8 cellular contexts compared by ENCODE assay signal in the genomic region with DNA sequence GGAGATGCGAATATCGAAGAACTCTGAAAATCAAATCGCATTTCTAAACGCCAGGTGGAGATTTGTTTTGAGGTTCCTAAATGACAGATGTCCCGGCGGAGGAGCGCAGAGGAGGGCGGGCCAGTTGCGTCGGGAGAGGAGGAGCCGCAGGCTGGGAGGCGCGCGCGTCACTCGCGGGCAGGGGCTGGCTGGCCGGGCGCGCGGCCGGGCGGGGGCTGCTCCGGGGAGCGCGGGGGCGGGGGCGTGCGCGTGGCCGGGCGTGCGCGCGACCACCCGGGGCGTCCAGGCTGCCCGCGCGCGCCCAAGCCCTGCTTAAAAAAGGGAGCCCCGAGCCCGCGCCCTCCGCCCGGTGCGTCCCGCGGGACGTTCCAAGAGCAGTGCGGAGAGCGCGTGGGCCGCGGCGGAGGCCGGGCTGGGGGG. TPM values are rescaled to one million over a fixed set of nuclear protein-coding genes. Genes with fewer than 3 reads are reported as not detected.
DNase-seq lines count a peak whose midpoint lies in the region; ATAC-seq and TF ChIP-seq lines count a peak whose summit lies in the region.

No MANE protein-coding gene starts in this region.

- no peak overlapping the region for H2BK5ac ChIP-seq in neuronal stem cell (ENCODE audit: low read length)

- H3K4me3 ChIP-seq in GM23338 = peak overlapping the region; percentile 86
- H3K4me3 ChIP-seq in Loucy (ENCODE audit: low read length, poor library complexity, severe bottlenecking) = peak overlapping the region; percentile 77
- peak overlapping the region; percentile 83 for H3K4me3 ChIP-seq in SJCRH30
- H3K4me3 ChIP-seq in neuronal stem cell (ENCODE audit: low read length in 2 of 2) = peak overlapping the region; percentile 71 to 84

- no peaks in the 10 kb centered on the region for H3K79me1 ChIP-seq in neuronal stem cell (ENCODE audit: low read depth, low read length)

- H2AFZ ChIP-seq in GM23338 (peak overlapping the region; percentile 81), Loucy (ENCODE audit: low read length) (peak overlapping the region; percentile 79), neuronal stem cell (ENCODE audit: low read length) (peak overlapping the region; percentile 95)

- peak overlapping the region; percentile 96 for H3K18ac ChIP-seq in neuronal stem cell (ENCODE audit: low read length)

- WGBS in neuronal stem cell (ENCODE audit: extremely low coverage in 2 of 2, insufficient read length in 2 of 2, insufficient replicate concordance in 1 of 2), 2 donors = no CpG with 5 or more reads among the region's 57 CpGs

- H3K27ac ChIP-seq in GM23338 (ENCODE audit: low read depth) (0 out of 2 replicates have a peak overlapping the region, but pooled peaks have one; percentile 26), SJCRH30 (peak overlapping the region; percentile 89), neuronal stem cell (replicated peaks; ENCODE audit: low read length) (no peak overlapping the region)

- no peak overlapping the region for H4K91ac ChIP-seq in neuronal stem cell (ENCODE audit: low read depth, low read length, poor library complexity)

- no peaks in the 10 kb centered on the region; the same call in 2 of the 3 replicates for H3K36me3 Mint-ChIP-seq in GM23338 (ENCODE audit: low read depth)

- H3K9me3 Mint-ChIP-seq in GM23338 = no peaks in the 10 kb centered on the region; the same call in 2 of the 3 replicates

- DNase-seq in Daoy (ENCODE audit: low read depth) (peak; percentile 90), GM23338 (ENCODE audit: low spot score) (peak; percentile 92), SJCRH30 (peak; percentile 95 to 97), foreskin melanocyte (peak; percentile 69), neuronal stem cell (ENCODE audit: low spot score) (peak; percentile 76), superior temporal gyrus (ENCODE audit: extremely low spot score) (peak; percentile 86)
- DNase-seq in activated naive CD4-positive, alpha-beta T cell (lab: John Stamatoyannopoulos, UW) = peak; percentile 21 to 63 (median 30)

- H3K4me2 ChIP-seq in GM23338 (peak overlapping the region; percentile 96), Loucy (ENCODE audit: low read depth, low read length, poor library complexity, severe bottlenecking) (peak overlapping the region; percentile 89), neuronal stem cell (ENCODE audit: insufficient read depth, low read length, poor library complexity, severe bottlenecking) (peak overlapping the region; percentile 89)

- peak overlapping the region; percentile 94 for H3K9ac ChIP-seq in Loucy (ENCODE audit: low read depth, low read length, poor library complexity, severe bottlenecking)
- peak overlapping the region; percentile 86 for H3K9ac ChIP-seq in neuronal stem cell (ENCODE audit: low read depth, low read length, poor library complexity)

- peaks cover 17% of the 10 kb centered on the region for H3K27me3 Mint-ChIP-seq in GM23338 (ENCODE audit: insufficient read depth, low read depth, poor library complexity)

- peaks cover 17% of the 10 kb centered on the region for H3K27me3 ChIP-seq in GM23338 (ENCODE audit: insufficient read depth)
- no peaks in the 10 kb centered on the region for H3K27me3 ChIP-seq in Loucy (ENCODE audit: insufficient read depth, low read length, poor library complexity, severe bottlenecking)
- no peaks in the 10 kb centered on the region for H3K27me3 ChIP-seq in SJCRH30
- H3K27me3 ChIP-seq in neuronal stem cell (ENCODE audit: control insufficient read depth in 3 of 3, insufficient read depth in 3 of 3, low read depth in 1 of 3, low read length in 3 of 3) = peaks cover 0 to 8% (median 0%) of the 10 kb centered on the region in 3 experiments

- no peak overlapping the region for H2AK5ac ChIP-seq in neuronal stem cell (ENCODE audit: low read depth, low read length)

- peak overlapping the region; percentile 2; the same call in 1 of the 2 replicates for H3K27ac Mint-ChIP-seq in GM23338

- H3K23ac ChIP-seq in neuronal stem cell (ENCODE audit: low read depth, low read length, poor library complexity) = peak overlapping the region; percentile 87

- H3F3A ChIP-seq in GM23338 (replicated peaks; ENCODE audit: low read depth) (peaks cover 35% of the 10 kb centered on the region), Loucy (ENCODE audit: low read depth) (peaks cover 3% of the 10 kb centered on the region; the same call in 1 of the 2 replicates)

- H3K4me1 Mint-ChIP-seq in GM23338 = peaks cover 41% of the 10 kb centered on the region

- peaks cover 50% of the 10 kb centered on the region for H3K4me1 ChIP-seq in GM23338 (ENCODE audit: insufficient read depth)
- H3K4me1 ChIP-seq in Loucy (ENCODE audit: insufficient read depth, low read length, poor library complexity, severe bottlenecking) = peaks cover 19% of the 10 kb centered on the region
- H3K4me1 ChIP-seq in SJCRH30 = peaks cover 20% of the 10 kb centered on the region
- H3K4me1 ChIP-seq in neuronal stem cell (ENCODE audit: control insufficient read depth in 2 of 2, insufficient read depth in 1 of 2, low read depth in 1 of 2, low read length in 2 of 2) = peaks cover 10 to 20% of the 10 kb centered on the region in 2 donors

- H4K8ac ChIP-seq in neuronal stem cell (ENCODE audit: low read depth, low read length) = no peak overlapping the region

- no peak overlapping the region for H2BK120ac ChIP-seq in neuronal stem cell (ENCODE audit: low read depth, low read length)

- peak overlapping the region; percentile 94 for H3K4me3 Mint-ChIP-seq in GM23338

- peak; percentile 55 for ATAC-seq in GM23338

- H2BK12ac ChIP-seq in neuronal stem cell (ENCODE audit: low read length) = no peak overlapping the region

- no peak overlapping the region for H3K4ac ChIP-seq in neuronal stem cell (ENCODE audit: low read length)

- no peaks in the 10 kb centered on the region for H3K9me3 ChIP-seq in Loucy (ENCODE audit: insufficient read depth, low read depth, low read length)
- no peaks in the 10 kb centered on the region for H3K9me3 ChIP-seq in SJCRH30 (replicated peaks)
- no peaks in the 10 kb centered on the region for H3K9me3 ChIP-seq in neuronal stem cell (replicated peaks in 1 of 2; ENCODE audit: control insufficient read depth in 2 of 2, insufficient read depth in 1 of 2, low read depth in 1 of 2, low read length in 2 of 2)

- H3K36me3 ChIP-seq in GM23338 (ENCODE audit: insufficient read depth) (no peaks in the 10 kb centered on the region), Loucy (ENCODE audit: insufficient read depth, low read length) (no peaks in the 10 kb centered on the region), SJCRH30 (no peaks in the 10 kb centered on the region), neuronal stem cell (replicated peaks in 1 of 2; ENCODE audit: control insufficient read depth in 2 of 2, insufficient read depth in 2 of 2, low read length in 2 of 2) (no peaks in the 10 kb centered on the region)

- 0 out of 4 replicates have a peak, but pooled peaks of 1 of the 2 experiments have one; percentile 1 for TF ChIP-seq CTCF in GM23338 (conservative IDR thresholded peaks at IDR 0.05; ENCODE audit: low read depth in 2 of 2)
- TF ChIP-seq CTCF in Loucy (conservative IDR thresholded peaks at IDR 0.05; ENCODE audit: low read length) = peak; percentile 22; the same call in 1 of the 2 replicates

- no peak overlapping the region for H3K14ac ChIP-seq in neuronal stem cell (ENCODE audit: low read length)

- no peaks in the 10 kb centered on the region for H4K20me1 ChIP-seq in GM23338 (replicated peaks; ENCODE audit: insufficient read depth)
- H4K20me1 ChIP-seq in Loucy (ENCODE audit: insufficient read depth, low read length, poor library complexity, severe bottlenecking) = no peaks in the 10 kb centered on the region

- H3K79me2 ChIP-seq in GM23338 (replicated peaks; ENCODE audit: insufficient read depth) = no peaks in the 10 kb centered on the region
- H3K79me2 ChIP-seq in Loucy (ENCODE audit: insufficient read depth, low read length) = peaks cover 5% of the 10 kb centered on the region; the same call in 1 of the 2 replicates

- H2BK15ac ChIP-seq in neuronal stem cell (ENCODE audit: low read length) = no peak overlapping the region

- H3K9me2 ChIP-seq in GM23338 (ENCODE audit: insufficient read depth) = no peaks in the 10 kb centered on the region
- no peaks in the 10 kb centered on the region for H3K9me2 ChIP-seq in Loucy (replicated peaks; ENCODE audit: low read depth, low read length)

TF ChIP-seq in GM23338, 12 proteins besides CTCF, POLR2A, EP300 and RAD21:
- TF ChIP-seq STAT1 (IDR thresholded peaks at IDR 0.05; ENCODE audit: unreplicated experiment) = no peak
- peak; percentile 47 for TF ChIP-seq CREB1 (CRISPR knock-in tag; IDR thresholded peaks at IDR 0.05; ENCODE audit: low read depth)
- TF ChIP-seq POLR2AphosphoS5 (IDR thresholded peaks at IDR 0.05; ENCODE audit: low read depth) = 0 out of 2 replicates have a peak, but pooled peaks have one; percentile 10

RNA-seq across cellular contexts. Expression of gene H3-3A, which starts 47.3 kb away (rescaled TPM):
- total RNA-seq in Daoy (2014; rRNA removed; shearing (Covaris generic)) = 266 and 305 TPM in 2 replicates
- total RNA-seq in GM23338 (2014; rRNA removed; shearing (Covaris generic)) = 913 and 938 TPM in 2 replicates
- 2,407 and 2,643 TPM in 2 replicates for polyA plus RNA-seq in GM23338 (2016; fragmentation: Nextera tagmentation; extraction: Ambion mirVana)
- 923 and 957 TPM in 2 replicates for total RNA-seq in SJCRH30 (2014; rRNA removed; shearing (Covaris generic))
- polyA plus RNA-seq in neuronal stem cell (2013, experiment 1 of 2) = 2,556 TPM
- 2,683 TPM for polyA plus RNA-seq in neuronal stem cell (2013, experiment 2 of 2)

Comparison
In these comparisons a context has a peak if more than half of its experiments do, and no peak if none do; other contexts are left out.
1. DNase-seq: peak in every context shown above with its lines; median percentile 96 in SJCRH30; 92 in GM23338; 90 in Daoy; 86 in superior temporal gyrus; 76 in neuronal stem cell; 69 in foreskin melanocyte; 30 in activated naive CD4-positive, alpha-beta T cell.